In genomic region chr12:91985002-91985767, GRCh38 we compare ENCODE assay signal across 11 cellular contexts.
A peak's percentile ranks its signal among the peaks of the same experiment; 100 is the strongest.
DNase-seq lines count a peak whose midpoint lies in the region; ATAC-seq and TF ChIP-seq lines count a peak whose summit lies in the region.
"Had no signal": no experiment of that assay in that cellular context is flagged by ENCODE, and none has a peak within 500 bp of the region (broad histone marks: within the 10 kb centered on the region; RNA-seq: fewer than 3 reads in every experiment).

No MANE protein-coding gene starts in this region.

- no peaks in the 10 kb centered on the region for H3K9me3 ChIP-seq in T-helper 17 cell (ENCODE audit: control insufficient read depth, low read length, poor library complexity, severe bottlenecking)

- peaks cover 5% of the 10 kb centered on the region for H3K9me3 Mint-ChIP-seq in activated CD4-positive, alpha-beta T cell treated with anti-CD3 and anti-CD28 coated beads, Interleukin-2, amount 10 ng/mL, durations not matched to agents 7 days and 5 days

- peaks cover 25% of the 10 kb centered on the region for H3K4me1 Mint-ChIP-seq in T-helper 17 cell
- H3K4me1 Mint-ChIP-seq in activated CD4-positive, alpha-beta T cell treated with anti-CD3 and anti-CD28 coated beads, Interleukin-2, amount 10 ng/mL, durations not matched to agents 7 days and 5 days, result peaks cover 16% of the 10 kb centered on the region

- no peak overlapping the region for H3K4me3 ChIP-seq in foreskin fibroblast (ENCODE audit: low read depth in 1 of 2, low read length in 2 of 2)

- DNase-seq in activated CD8-positive, alpha-beta memory T cell treated with anti-CD3 and anti-CD28 coated beads, Interleukin-2, amount 50 U/mL, for 4 hours, result peak; percentile 24
- no peak for DNase-seq in activated CD8-positive, alpha-beta memory T cell treated with anti-CD3 and anti-CD28 coated beads, Interleukin-2, amount 50 U/mL, for 48 hours
- DNase-seq in T-helper 17 cell (no peak), foreskin fibroblast (peak; percentile 49 to 65), superior temporal gyrus (ENCODE audit: extremely low spot score) (peak; percentile 36), GM19240 (ENCODE audit: insufficient read length, low spot score) (no peak), NCI-H748 (lab: John Stamatoyannopoulos, UW; ENCODE audit: unreplicated experiment) (no peak)
- DNase-seq in activated CD4-positive, alpha-beta T cell treated with anti-CD3 and anti-CD28 coated beads, Interleukin-2, amount 10 ng/mL, durations not matched to agents 7 days and 5 days, result no peak
- DNase-seq: glutamatergic neuron, H7, left cardiac atrium had no signal

- no peak overlapping the region for H3K4me3 Mint-ChIP-seq in T-helper 17 cell
- H3K4me3 Mint-ChIP-seq in activated CD4-positive, alpha-beta T cell treated with anti-CD3 and anti-CD28 coated beads, Interleukin-2, amount 10 ng/mL, durations not matched to agents 7 days and 5 days, result no peak overlapping the region

- no peak for TF ChIP-seq CTCF in foreskin fibroblast (IDR thresholded peaks at IDR 0.05; ENCODE audit: low read depth, low read length)

- ATAC-seq in T-helper 17 cell, result no peak

- CTCF ChIA-PET in activated CD4-positive, alpha-beta T cell treated with anti-CD3 and anti-CD28 coated beads, Interleukin-2, amount 10 ng/mL, durations not matched to agents 7 days and 5 days (lab: Charles Lee), result no interaction called here

- H3K27ac Mint-ChIP-seq in T-helper 17 cell, result peak overlapping the region; percentile 12
- no peak overlapping the region for H3K27ac Mint-ChIP-seq in activated CD4-positive, alpha-beta T cell treated with anti-CD3 and anti-CD28 coated beads, Interleukin-2, amount 10 ng/mL, durations not matched to agents 7 days and 5 days

- POLR2A ChIA-PET in activated CD4-positive, alpha-beta T cell treated with anti-CD3 and anti-CD28 coated beads, Interleukin-2, amount 10 ng/mL, durations not matched to agents 7 days and 5 days (lab: Charles Lee), result no interaction called here

- no peaks in the 10 kb centered on the region for H3K36me3 Mint-ChIP-seq in T-helper 17 cell (ENCODE audit: low read depth)
- H3K36me3 Mint-ChIP-seq in activated CD4-positive, alpha-beta T cell treated with anti-CD3 and anti-CD28 coated beads, Interleukin-2, amount 10 ng/mL, durations not matched to agents 7 days and 5 days (ENCODE audit: low read depth), result no peaks in the 10 kb centered on the region

- no peaks in the 10 kb centered on the region for H3K27me3 Mint-ChIP-seq in T-helper 17 cell
- no peaks in the 10 kb centered on the region for H3K27me3 Mint-ChIP-seq in activated CD4-positive, alpha-beta T cell treated with anti-CD3 and anti-CD28 coated beads, Interleukin-2, amount 10 ng/mL, durations not matched to agents 7 days and 5 days

Comparison
In these comparisons a context has a peak if more than half of its experiments do, and no peak if none do; other contexts are left out.
1. DNase-seq: peak in activated CD8-positive, alpha-beta memory T cell treated with anti-CD3 and anti-CD28 coated beads, Interleukin-2, amount 50 U/mL, for 4 hours (single experiment), foreskin fibroblast (2 of 2) and superior temporal gyrus (single experiment); none in activated CD8-positive, alpha-beta memory T cell treated with anti-CD3 and anti-CD28 coated beads, Interleukin-2, amount 50 U/mL, for 48 hours (single experiment), T-helper 17 cell (0 of 3), activated CD4-positive, alpha-beta T cell treated with anti-CD3 and anti-CD28 coated beads, Interleukin-2, amount 10 ng/mL, durations not matched to agents 7 days and 5 days (single experiment), GM19240 (single experiment) and NCI-H748 (single experiment).